Comparison of ENCODE assay signal across 28 cellular contexts in genomic region chr2:108119492-108119891, GRCh38.
"Had no signal": no experiment of that assay in that cellular context is flagged by ENCODE, and none has a peak within 500 bp of the region (broad histone marks: within the 10 kb centered on the region; RNA-seq: fewer than 3 reads in every experiment).

No MANE protein-coding gene starts in this region.

- H3K9me3 ChIP-seq: colonic mucosa, esophagus muscularis mucosa, esophagus squamous epithelium, gastrocnemius medialis, gastroesophageal sphincter, heart left ventricle, heart right ventricle had no signal

- H3K4me2 ChIP-seq: hepatocyte had no signal

- ATAC-seq: effector memory CD8-positive, alpha-beta T cell; esophagus mucosa; foreskin keratinocyte; gastrocnemius medialis; gastroesophageal sphincter; heart left ventricle; heart right ventricle had no signal

- H3K4me3 ChIP-seq: colonic mucosa, coronary artery, dorsolateral prefrontal cortex, esophagus muscularis mucosa, esophagus squamous epithelium, gastrocnemius medialis, gastroesophageal sphincter, heart left ventricle, heart right ventricle, hepatocyte had no signal

- H3K4me3 Mint-ChIP-seq: dendritic cell treated with granulocyte-macrophage colony-stimulating factor and Interleukin-4, amounts not matched to agents 40 ng/mL and 50 ng/mL, for 4 days; effector memory CD8-positive, alpha-beta T cell; endodermal cell had no signal

- DNase-seq: colonic mucosa; cortex of kidney; dermis blood vessel endothelial cell; dorsolateral prefrontal cortex; effector CD4-positive, alpha-beta T cell; effector CD8-positive, alpha-beta T cell; effector memory CD4-positive, alpha-beta T cell; effector memory CD8-positive, alpha-beta T cell; endodermal cell; erythroblast; esophagus squamous epithelium; foreskin fibroblast; foreskin keratinocyte; foreskin melanocyte; gastrocnemius medialis; glutamatergic neuron; heart left ventricle; heart right ventricle had no signal

- H3K27ac Mint-ChIP-seq: dendritic cell treated with granulocyte-macrophage colony-stimulating factor and Interleukin-4, amounts not matched to agents 40 ng/mL and 50 ng/mL, for 4 days; effector memory CD8-positive, alpha-beta T cell; endodermal cell had no signal

- H2AFZ ChIP-seq: hepatocyte had no signal

- FAIRE-seq: endometrium, endothelial cell of umbilical vein, frontal cortex had no signal

- H3K27ac ChIP-seq: colonic mucosa, coronary artery, dorsolateral prefrontal cortex, epithelial cell of prostate, esophagus muscularis mucosa, esophagus squamous epithelium, foreskin keratinocyte, gastrocnemius medialis, gastroesophageal sphincter, heart left ventricle, heart right ventricle, hepatocyte had no signal

- H3K36me3 ChIP-seq: colonic mucosa, esophagus muscularis mucosa, esophagus squamous epithelium, gastrocnemius medialis, gastroesophageal sphincter, heart left ventricle, heart right ventricle had no signal

- H3K27me3 ChIP-seq: colonic mucosa, esophagus muscularis mucosa, esophagus squamous epithelium, gastrocnemius medialis, gastroesophageal sphincter, heart right ventricle, hepatocyte had no signal

- H3K27me3 Mint-ChIP-seq: dendritic cell treated with granulocyte-macrophage colony-stimulating factor and Interleukin-4, amounts not matched to agents 40 ng/mL and 50 ng/mL, for 4 days; effector memory CD8-positive, alpha-beta T cell had no signal

- H3K79me2 ChIP-seq: hepatocyte had no signal

- H3K4me1 ChIP-seq: colonic mucosa, esophagus muscularis mucosa, esophagus squamous epithelium, foreskin keratinocyte, gastrocnemius medialis, gastroesophageal sphincter, heart left ventricle, heart right ventricle had no signal
